In the genomic region with DNA sequence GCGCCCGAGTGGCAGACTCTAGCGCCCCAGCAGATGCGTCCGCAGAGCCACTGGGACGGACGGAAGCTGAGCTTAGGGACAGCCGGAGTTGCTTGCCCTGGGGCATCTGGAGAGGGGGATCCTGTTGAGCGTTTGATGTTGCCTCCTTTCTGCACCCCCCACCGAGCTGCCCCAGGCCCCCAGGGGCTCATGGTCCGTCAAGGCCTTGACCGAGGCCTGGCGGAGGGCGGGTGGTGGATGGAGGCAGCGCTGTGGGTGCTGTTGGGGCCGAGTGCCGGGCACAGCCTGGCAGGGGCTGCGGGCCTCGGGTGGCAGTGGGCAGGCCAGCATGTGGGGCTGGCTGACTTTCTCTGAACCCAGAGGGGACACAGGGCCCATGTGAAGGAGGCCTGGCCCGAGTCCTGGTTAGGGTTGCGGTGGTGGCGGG, we compare ENCODE assay signal across 11 cellular contexts. TPM values are rescaled to one million over a fixed set of nuclear protein-coding genes. Genes with fewer than 3 reads are reported as not detected.
DNase-seq lines count a peak whose midpoint lies in the region; ATAC-seq and TF ChIP-seq lines count a peak whose summit lies in the region.
"Had no signal": no experiment of that assay in that cellular context is flagged by ENCODE, and none has a peak within 500 bp of the region (broad histone marks: within the 10 kb centered on the region; RNA-seq: fewer than 3 reads in every experiment).

No MANE protein-coding gene starts in this region.

- peaks cover 7% of the 10 kb centered on the region for H3K36me3 ChIP-seq in WERI-Rb-1
- no peaks in the 10 kb centered on the region for H3K36me3 ChIP-seq in hepatocyte (replicated peaks; ENCODE audit: insufficient read depth, low read depth)
- H3K36me3 ChIP-seq: cardiac muscle cell had no signal

- H3K27me3 ChIP-seq in WERI-Rb-1 (ENCODE audit: insufficient read depth, low read depth, severe bottlenecking) (no peaks in the 10 kb centered on the region), hepatocyte (no peaks in the 10 kb centered on the region)
- H3K27me3 ChIP-seq: cardiac muscle cell had no signal

- CTCF ChIA-PET in activated naive CD4-positive, alpha-beta T cell treated with anti-CD3 and anti-CD28 coated beads for 36 hours (lab: Charles Lee), result interaction anchor here (0.6 to 2.1 kb wide), 2 partner anchors 16 to 282 kb away, joined by 3 to 10 read pairs; no protein-coding TSS in a partner anchor

- no peak overlapping the region for H3K27ac Mint-ChIP-seq in activated naive CD4-positive, alpha-beta T cell treated with anti-CD3 and anti-CD28 coated beads for 36 hours

- H3K9me2 ChIP-seq in hepatocyte (replicated peaks; ENCODE audit: insufficient read depth), result no peaks in the 10 kb centered on the region

- H3K9me3 Mint-ChIP-seq in activated naive CD4-positive, alpha-beta T cell treated with anti-CD3 and anti-CD28 coated beads for 36 hours, result no peaks in the 10 kb centered on the region

- TF ChIP-seq CTCF in WERI-Rb-1 (IDR thresholded peaks at IDR 0.05; ENCODE audit: low read depth, low read length), result no peak
- no peak for TF ChIP-seq CTCF in hepatocyte (IDR thresholded peaks at IDR 0.05; ENCODE audit: poor library complexity)
- no peak for TF ChIP-seq CTCF in foreskin fibroblast (IDR thresholded peaks at IDR 0.05; ENCODE audit: low read depth, low read length)

- peaks cover 34% of the 10 kb centered on the region for H3K4me1 Mint-ChIP-seq in activated naive CD4-positive, alpha-beta T cell treated with anti-CD3 and anti-CD28 coated beads for 36 hours (ENCODE audit: low read depth)

- peaks cover 54% of the 10 kb centered on the region for H4K20me1 ChIP-seq in hepatocyte (ENCODE audit: insufficient read depth, poor library complexity, severe bottlenecking)

- H3K4me1 ChIP-seq in hepatocyte (ENCODE audit: insufficient read depth), result peaks cover 23% of the 10 kb centered on the region

- H3K4me3 Mint-ChIP-seq in activated naive CD4-positive, alpha-beta T cell treated with anti-CD3 and anti-CD28 coated beads for 36 hours, result peak overlapping the region; percentile 91

- H3K27ac ChIP-seq in WERI-Rb-1, result peak overlapping the region; percentile 88; the same call in 1 of the 2 replicates
- H3K27ac ChIP-seq in hepatocyte, result no peak overlapping the region
- peak overlapping the region; percentile 55 for H3K27ac ChIP-seq in substantia nigra (ENCODE audit: low read depth, low read length, poor library complexity, severe bottlenecking)

- peak overlapping the region; percentile 95 for H3K4me2 ChIP-seq in hepatocyte

- intact Hi-C loops in activated naive CD4-positive, alpha-beta T cell treated with anti-CD3 and anti-CD28 coated beads for 36 hours (cut with micrococcal nuclease), result no loop called here

- ATAC-seq in GM18517 (IDR thresholded peaks at IDR 0.05; ENCODE audit: unreplicated experiment), result no peak

- WGBS in hepatocyte (ENCODE audit: low lambda C conversion rate, missing lambda C conversion rate), result 95% methylated on average over 21 of the region's 22 CpGs

- no peak for DNase-seq in activated naive CD4-positive, alpha-beta T cell treated with anti-CD3 and anti-CD28 coated beads for 36 hours
- DNase-seq in activated naive CD4-positive, alpha-beta T cell treated with Interleukin-2 at 50 U/mL for 16 hours, result no peak
- DNase-seq in WERI-Rb-1 (no peak), hepatocyte (ENCODE audit: low spot score) (no peak), substantia nigra (lab: John Stamatoyannopoulos, UW) (peak in 1 of 49 donors; percentile 26), foreskin fibroblast (no peak), glomerular visceral epithelial cell (ENCODE audit: extremely low spot score) (no peak)
- DNase-seq: NCI-H1930; stimulated activated CD4-positive, alpha-beta T cell treated with anti-CD3 and anti-CD28 coated beads, Interleukin-15, amount 100 ng/mL, for 24 hours had no signal

- peaks cover 70% of the 10 kb centered on the region for H3K79me2 ChIP-seq in hepatocyte

- peaks cover 4% of the 10 kb centered on the region for H3K36me3 Mint-ChIP-seq in activated naive CD4-positive, alpha-beta T cell treated with anti-CD3 and anti-CD28 coated beads for 36 hours (ENCODE audit: low read depth)

- H3K4me3 ChIP-seq in WERI-Rb-1 (ENCODE audit: low read depth, low read length) (no peak overlapping the region), hepatocyte (no peak overlapping the region), foreskin fibroblast (ENCODE audit: low read depth in 1 of 2, low read length in 2 of 2) (no peak overlapping the region)

- H3K9me3 ChIP-seq in WERI-Rb-1 (ENCODE audit: severe bottlenecking) (no peaks in the 10 kb centered on the region), hepatocyte (ENCODE audit: low read depth) (no peaks in the 10 kb centered on the region)

- no peak overlapping the region for H2AFZ ChIP-seq in hepatocyte

- no peaks in the 10 kb centered on the region for H3K27me3 Mint-ChIP-seq in activated naive CD4-positive, alpha-beta T cell treated with anti-CD3 and anti-CD28 coated beads for 36 hours (ENCODE audit: low read depth)

RNA-seq across cellular contexts. Expression of a gene that starts 2.7 kb away (rescaled TPM):
- total RNA-seq in activated naive CD4-positive, alpha-beta T cell treated with anti-CD3 and anti-CD28 coated beads for 36 hours, result 10 to 100 TPM; 50.6 to 51.0 TPM
- 44.8 and 56.8 TPM in 2 replicates for total RNA-seq in hepatocyte
- 82.5 and 82.7 TPM in 2 replicates for polyA plus RNA-seq in hepatocyte

RNA-seq across cellular contexts. Expression of a gene that starts 38.5 kb away (rescaled TPM):
- total RNA-seq in activated naive CD4-positive, alpha-beta T cell treated with anti-CD3 and anti-CD28 coated beads for 36 hours, result 1 to 10 TPM; 3.0 to 3.4 TPM
- total RNA-seq in hepatocyte, result 2.4 and 5.3 TPM in 2 replicates
- 11.0 and 11.6 TPM in 2 replicates for polyA plus RNA-seq in hepatocyte

RNA-seq across cellular contexts. Expression of a gene that starts 38.5 kb away (rescaled TPM):
- 10 to 100 TPM; 12.1 to 14.5 TPM for total RNA-seq in activated naive CD4-positive, alpha-beta T cell treated with anti-CD3 and anti-CD28 coated beads for 36 hours
- total RNA-seq in hepatocyte, result 69.3 and 77.2 TPM in 2 replicates
- polyA plus RNA-seq in hepatocyte, result 89.8 and 103 TPM in 2 replicates

RNA-seq across cellular contexts. Expression of a gene that starts 58.4 kb away (rescaled TPM):
- total RNA-seq in activated naive CD4-positive, alpha-beta T cell treated with anti-CD3 and anti-CD28 coated beads for 36 hours, result 10 to 100 TPM; 79.3 to 79.9 TPM
- 62.5 and 77.5 TPM in 2 replicates for total RNA-seq in hepatocyte
- polyA plus RNA-seq in hepatocyte, result 99.7 and 102 TPM in 2 replicates
